Comparison of ENCODE assay signal across 1 cellular context in the genomic region with DNA sequence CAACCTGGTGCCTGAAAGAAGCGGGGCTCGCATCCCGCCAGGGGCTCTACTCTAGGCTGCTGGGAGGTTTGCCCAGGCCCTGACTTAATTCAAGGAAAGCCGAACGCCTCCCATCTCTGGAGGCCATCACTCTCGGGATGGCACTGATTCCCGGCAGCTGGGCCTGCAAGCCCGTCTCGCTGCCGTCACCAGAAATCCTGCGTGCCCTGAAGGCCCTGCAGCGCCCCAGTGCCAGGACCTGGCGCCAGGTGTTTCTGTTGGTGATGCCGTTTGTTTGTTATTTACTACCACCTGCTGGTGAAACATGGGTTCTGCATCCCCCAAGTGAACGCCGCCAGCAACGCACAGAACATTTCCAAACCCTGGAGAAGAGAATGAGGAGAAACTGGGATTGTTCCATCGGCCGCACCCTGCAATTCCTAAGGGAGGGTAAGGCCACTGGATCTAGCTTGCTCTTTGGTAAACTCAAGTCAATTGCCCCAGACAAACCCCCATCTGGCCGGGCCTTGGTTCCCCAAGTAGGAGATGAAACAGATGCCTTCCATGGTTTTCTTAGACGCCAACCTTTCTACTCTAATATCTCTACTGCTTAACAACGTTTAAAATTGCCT.
TF ChIP-seq lines count a peak whose summit lies in the region.

No MANE protein-coding gene starts in this region.

TF ChIP-seq in HepG2, 621 proteins besides CTCF, POLR2A, EP300 and RAD21 (continued from another document):
- TF ChIP-seq, protein P1, sequence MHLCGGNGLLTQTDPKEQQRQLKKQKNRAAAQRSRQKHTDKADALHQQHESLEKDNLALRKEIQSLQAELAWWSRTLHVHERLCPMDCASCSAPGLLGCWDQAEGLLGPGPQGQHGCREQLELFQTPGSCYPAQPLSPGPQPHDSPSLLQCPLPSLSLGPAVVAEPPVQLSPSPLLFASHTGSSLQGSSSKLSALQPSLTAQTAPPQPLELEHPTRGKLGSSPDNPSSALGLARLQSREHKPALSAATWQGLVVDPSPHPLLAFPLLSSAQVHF (CRISPR knock-in tag; IDR thresholded peaks at IDR 0.05), result no peak
- TF ChIP-seq, protein P2, sequence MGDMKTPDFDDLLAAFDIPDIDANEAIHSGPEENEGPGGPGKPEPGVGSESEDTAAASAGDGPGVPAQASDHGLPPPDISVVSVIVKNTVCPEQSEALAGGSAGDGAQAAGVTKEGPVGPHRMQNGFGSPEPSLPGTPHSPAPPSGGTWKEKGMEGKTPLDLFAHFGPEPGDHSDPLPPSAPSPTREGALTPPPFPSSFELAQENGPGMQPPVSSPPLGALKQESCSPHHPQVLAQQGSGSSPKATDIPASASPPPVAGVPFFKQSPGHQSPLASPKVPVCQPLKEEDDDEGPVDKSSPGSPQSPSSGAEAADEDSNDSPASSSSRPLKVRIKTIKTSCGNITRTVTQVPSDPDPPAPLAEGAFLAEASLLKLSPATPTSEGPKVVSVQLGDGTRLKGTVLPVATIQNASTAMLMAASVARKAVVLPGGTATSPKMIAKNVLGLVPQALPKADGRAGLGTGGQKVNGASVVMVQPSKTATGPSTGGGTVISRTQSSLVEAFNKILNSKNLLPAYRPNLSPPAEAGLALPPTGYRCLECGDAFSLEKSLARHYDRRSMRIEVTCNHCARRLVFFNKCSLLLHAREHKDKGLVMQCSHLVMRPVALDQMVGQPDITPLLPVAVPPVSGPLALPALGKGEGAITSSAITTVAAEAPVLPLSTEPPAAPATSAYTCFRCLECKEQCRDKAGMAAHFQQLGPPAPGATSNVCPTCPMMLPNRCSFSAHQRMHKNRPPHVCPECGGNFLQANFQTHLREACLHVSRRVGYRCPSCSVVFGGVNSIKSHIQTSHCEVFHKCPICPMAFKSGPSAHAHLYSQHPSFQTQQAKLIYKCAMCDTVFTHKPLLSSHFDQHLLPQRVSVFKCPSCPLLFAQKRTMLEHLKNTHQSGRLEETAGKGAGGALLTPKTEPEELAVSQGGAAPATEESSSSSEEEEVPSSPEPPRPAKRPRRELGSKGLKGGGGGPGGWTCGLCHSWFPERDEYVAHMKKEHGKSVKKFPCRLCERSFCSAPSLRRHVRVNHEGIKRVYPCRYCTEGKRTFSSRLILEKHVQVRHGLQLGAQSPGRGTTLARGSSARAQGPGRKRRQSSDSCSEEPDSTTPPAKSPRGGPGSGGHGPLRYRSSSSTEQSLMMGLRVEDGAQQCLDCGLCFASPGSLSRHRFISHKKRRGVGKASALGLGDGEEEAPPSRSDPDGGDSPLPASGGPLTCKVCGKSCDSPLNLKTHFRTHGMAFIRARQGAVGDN (CRISPR knock-in tag; IDR thresholded peaks at IDR 0.05), result peak; percentile 20; the same call in 1 of the 2 replicates
- TF ChIP-seq KDM5A (IDR thresholded peaks at IDR 0.05; ENCODE audit: borderline replicate concordance, low read length) (no peak), NFKBIZ (CRISPR knock-in tag; IDR thresholded peaks at IDR 0.05) (no peak), ATF7-NPFF (CRISPR knock-in tag; IDR thresholded peaks at IDR 0.05; ENCODE audit: low read depth) (no peak), NFIC (IDR thresholded peaks at IDR 0.05; ENCODE audit: low read length) (no peak), ZNF335 (CRISPR knock-in tag; IDR thresholded peaks at IDR 0.05) (0 out of 2 replicates have a peak, but pooled peaks have one; percentile 45), IRX3 (CRISPR knock-in tag; IDR thresholded peaks at IDR 0.05; ENCODE audit: borderline replicate concordance, low read depth) (no peak), HNRNPLL (IDR thresholded peaks at IDR 0.05; ENCODE audit: low read depth, low read length, poor library complexity, severe bottlenecking) (peak; percentile 20), ZNF441 (CRISPR knock-in tag; IDR thresholded peaks at IDR 0.05; ENCODE audit: borderline replicate concordance) (no peak), SNAPC2 (CRISPR knock-in tag; IDR thresholded peaks at IDR 0.05) (no peak), SMC3 (IDR thresholded peaks at IDR 0.05; ENCODE audit: low read length) (peak; percentile 80), HOXA7 (CRISPR knock-in tag; IDR thresholded peaks at IDR 0.05) (no peak), FOXA1 (IDR thresholded peaks at IDR 0.05) (no peak), FOXA1 (CRISPR knock-in tag; IDR thresholded peaks at IDR 0.05) (peak; percentile 75), RARA (CRISPR knock-in tag; IDR thresholded peaks at IDR 0.05) (no peak), YY1 (IDR thresholded peaks at IDR 0.05; ENCODE audit: insufficient read depth, insufficient replicate concordance, low read depth, low read length) (no peak), ZFP1 (CRISPR knock-in tag; IDR thresholded peaks at IDR 0.05) (no peak), SALL1 (CRISPR knock-in tag; IDR thresholded peaks at IDR 0.05) (peak; percentile 19; the same call in 1 of the 2 replicates), JUND (CRISPR knock-in tag; IDR thresholded peaks at IDR 0.05) (no peak), FOSL1 (CRISPR knock-in tag; IDR thresholded peaks at IDR 0.05; ENCODE audit: borderline replicate concordance) (no peak), BCL6 (CRISPR knock-in tag; IDR thresholded peaks at IDR 0.05) (no peak), KDM2A (CRISPR knock-in tag; IDR thresholded peaks at IDR 0.05; ENCODE audit: borderline replicate concordance, low read depth) (peak; percentile 60; the same call in 1 of the 2 replicates), ZNF230 (CRISPR knock-in tag; IDR thresholded peaks at IDR 0.05) (peak; percentile 69; the same call in 1 of the 2 replicates), ZNF143 (CRISPR knock-in tag; IDR thresholded peaks at IDR 0.05) (no peak), STAG1 (CRISPR knock-in tag; IDR thresholded peaks at IDR 0.05) (peak; percentile 93), FOXK1 (CRISPR knock-in tag; IDR thresholded peaks at IDR 0.05; ENCODE audit: borderline replicate concordance, low read depth) (peak; percentile 16; the same call in 1 of the 2 replicates)
- TF ChIP-seq, protein P3, sequence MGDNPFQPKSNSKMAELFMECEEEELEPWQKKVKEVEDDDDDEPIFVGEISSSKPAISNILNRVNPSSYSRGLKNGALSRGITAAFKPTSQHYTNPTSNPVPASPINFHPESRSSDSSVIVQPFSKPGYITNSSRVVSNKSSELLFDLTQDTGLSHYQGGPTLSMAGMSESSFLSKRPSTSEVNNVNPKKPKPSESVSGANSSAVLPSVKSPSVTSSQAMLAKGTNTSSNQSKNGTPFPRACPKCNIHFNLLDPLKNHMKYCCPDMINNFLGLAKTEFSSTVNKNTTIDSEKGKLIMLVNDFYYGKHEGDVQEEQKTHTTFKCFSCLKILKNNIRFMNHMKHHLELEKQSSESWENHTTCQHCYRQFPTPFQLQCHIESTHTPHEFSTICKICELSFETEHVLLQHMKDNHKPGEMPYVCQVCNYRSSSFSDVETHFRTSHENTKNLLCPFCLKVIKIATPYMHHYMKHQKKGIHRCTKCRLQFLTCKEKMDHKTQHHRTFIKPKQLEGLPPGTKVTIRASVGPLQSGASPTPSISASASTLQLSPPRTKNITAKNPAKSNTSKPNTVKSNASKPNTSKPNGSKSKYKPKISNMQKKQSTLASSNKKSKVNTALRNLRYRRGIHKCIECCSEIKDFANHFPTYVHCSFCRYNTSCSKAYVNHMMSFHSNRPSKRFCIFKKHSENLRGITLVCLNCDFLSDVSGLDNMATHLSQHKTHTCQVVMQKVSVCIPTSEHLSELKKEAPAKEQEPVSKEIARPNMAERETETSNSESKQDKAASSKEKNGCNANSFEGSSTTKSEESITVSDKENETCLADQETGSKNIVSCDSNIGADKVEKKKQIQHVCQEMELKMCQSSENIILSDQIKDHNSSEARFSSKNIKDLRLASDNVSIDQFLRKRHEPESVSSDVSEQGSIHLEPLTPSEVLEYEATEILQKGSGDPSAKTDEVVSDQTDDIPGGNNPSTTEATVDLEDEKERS (CRISPR knock-in tag; IDR thresholded peaks at IDR 0.05), result no peak
- TF ChIP-seq, protein P4, sequence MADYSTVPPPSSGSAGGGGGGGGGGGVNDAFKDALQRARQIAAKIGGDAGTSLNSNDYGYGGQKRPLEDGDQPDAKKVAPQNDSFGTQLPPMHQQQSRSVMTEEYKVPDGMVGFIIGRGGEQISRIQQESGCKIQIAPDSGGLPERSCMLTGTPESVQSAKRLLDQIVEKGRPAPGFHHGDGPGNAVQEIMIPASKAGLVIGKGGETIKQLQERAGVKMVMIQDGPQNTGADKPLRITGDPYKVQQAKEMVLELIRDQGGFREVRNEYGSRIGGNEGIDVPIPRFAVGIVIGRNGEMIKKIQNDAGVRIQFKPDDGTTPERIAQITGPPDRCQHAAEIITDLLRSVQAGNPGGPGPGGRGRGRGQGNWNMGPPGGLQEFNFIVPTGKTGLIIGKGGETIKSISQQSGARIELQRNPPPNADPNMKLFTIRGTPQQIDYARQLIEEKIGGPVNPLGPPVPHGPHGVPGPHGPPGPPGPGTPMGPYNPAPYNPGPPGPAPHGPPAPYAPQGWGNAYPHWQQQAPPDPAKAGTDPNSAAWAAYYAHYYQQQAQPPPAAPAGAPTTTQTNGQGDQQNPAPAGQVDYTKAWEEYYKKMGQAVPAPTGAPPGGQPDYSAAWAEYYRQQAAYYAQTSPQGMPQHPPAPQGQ (CRISPR knock-in tag; IDR thresholded peaks at IDR 0.05; ENCODE audit: borderline replicate concordance), result no peak
- TF ChIP-seq, protein P5, sequence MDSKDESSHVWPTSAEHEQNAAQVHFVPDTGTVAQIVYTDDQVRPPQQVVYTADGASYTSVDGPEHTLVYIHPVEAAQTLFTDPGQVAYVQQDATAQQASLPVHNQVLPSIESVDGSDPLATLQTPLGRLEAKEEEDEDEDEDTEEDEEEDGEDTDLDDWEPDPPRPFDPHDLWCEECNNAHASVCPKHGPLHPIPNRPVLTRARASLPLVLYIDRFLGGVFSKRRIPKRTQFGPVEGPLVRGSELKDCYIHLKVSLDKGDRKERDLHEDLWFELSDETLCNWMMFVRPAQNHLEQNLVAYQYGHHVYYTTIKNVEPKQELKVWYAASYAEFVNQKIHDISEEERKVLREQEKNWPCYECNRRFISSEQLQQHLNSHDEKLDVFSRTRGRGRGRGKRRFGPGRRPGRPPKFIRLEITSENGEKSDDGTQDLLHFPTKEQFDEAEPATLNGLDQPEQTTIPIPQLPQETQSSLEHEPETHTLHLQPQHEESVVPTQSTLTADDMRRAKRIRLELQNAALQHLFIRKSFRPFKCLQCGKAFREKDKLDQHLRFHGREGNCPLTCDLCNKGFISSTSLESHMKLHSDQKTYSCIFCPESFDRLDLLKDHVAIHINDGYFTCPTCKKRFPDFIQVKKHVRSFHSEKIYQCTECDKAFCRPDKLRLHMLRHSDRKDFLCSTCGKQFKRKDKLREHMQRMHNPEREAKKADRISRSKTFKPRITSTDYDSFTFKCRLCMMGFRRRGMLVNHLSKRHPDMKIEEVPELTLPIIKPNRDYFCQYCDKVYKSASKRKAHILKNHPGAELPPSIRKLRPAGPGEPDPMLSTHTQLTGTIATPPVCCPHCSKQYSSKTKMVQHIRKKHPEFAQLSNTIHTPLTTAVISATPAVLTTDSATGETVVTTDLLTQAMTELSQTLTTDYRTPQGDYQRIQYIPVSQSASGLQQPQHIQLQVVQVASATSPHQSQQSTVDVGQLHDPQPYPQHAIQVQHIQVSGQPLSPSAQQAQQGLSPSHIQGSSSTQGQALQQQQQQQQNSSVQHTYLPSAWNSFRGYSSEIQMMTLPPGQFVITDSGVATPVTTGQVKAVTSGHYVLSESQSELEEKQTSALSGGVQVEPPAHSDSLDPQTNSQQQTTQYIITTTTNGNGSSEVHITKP (CRISPR knock-in tag; IDR thresholded peaks at IDR 0.05; ENCODE audit: low read depth), result no peak
- TF ChIP-seq, protein P6, sequence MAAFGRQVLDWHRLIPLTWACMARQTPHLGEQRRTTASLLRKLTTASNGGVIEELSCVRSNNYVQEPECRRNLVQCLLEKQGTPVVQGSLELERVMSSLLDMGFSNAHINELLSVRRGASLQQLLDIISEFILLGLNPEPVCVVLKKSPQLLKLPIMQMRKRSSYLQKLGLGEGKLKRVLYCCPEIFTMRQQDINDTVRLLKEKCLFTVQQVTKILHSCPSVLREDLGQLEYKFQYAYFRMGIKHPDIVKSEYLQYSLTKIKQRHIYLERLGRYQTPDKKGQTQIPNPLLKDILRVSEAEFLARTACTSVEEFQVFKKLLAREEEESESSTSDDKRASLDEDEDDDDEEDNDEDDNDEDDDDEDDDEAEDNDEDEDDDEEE (CRISPR knock-in tag; IDR thresholded peaks at IDR 0.05), result no peak
- TF ChIP-seq, protein P7, sequence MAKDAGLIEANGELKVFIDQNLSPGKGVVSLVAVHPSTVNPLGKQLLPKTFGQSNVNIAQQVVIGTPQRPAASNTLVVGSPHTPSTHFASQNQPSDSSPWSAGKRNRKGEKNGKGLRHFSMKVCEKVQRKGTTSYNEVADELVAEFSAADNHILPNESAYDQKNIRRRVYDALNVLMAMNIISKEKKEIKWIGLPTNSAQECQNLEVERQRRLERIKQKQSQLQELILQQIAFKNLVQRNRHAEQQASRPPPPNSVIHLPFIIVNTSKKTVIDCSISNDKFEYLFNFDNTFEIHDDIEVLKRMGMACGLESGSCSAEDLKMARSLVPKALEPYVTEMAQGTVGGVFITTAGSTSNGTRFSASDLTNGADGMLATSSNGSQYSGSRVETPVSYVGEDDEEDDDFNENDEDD (CRISPR knock-in tag; IDR thresholded peaks at IDR 0.05; ENCODE audit: borderline replicate concordance), result peak; percentile 4; the same call in 1 of the 2 replicates
- TF ChIP-seq, protein P8, sequence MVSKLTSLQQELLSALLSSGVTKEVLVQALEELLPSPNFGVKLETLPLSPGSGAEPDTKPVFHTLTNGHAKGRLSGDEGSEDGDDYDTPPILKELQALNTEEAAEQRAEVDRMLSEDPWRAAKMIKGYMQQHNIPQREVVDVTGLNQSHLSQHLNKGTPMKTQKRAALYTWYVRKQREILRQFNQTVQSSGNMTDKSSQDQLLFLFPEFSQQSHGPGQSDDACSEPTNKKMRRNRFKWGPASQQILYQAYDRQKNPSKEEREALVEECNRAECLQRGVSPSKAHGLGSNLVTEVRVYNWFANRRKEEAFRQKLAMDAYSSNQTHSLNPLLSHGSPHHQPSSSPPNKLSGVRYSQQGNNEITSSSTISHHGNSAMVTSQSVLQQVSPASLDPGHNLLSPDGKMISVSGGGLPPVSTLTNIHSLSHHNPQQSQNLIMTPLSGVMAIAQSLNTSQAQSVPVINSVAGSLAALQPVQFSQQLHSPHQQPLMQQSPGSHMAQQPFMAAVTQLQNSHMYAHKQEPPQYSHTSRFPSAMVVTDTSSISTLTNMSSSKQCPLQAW (CRISPR knock-in tag; IDR thresholded peaks at IDR 0.05), result 0 out of 2 replicates have a peak, but pooled peaks have one; percentile 39
